ENCODE assay signal across 8 cellular contexts in genomic region chr6:18503588-18504231, GRCh38.
DNase-seq lines count a peak whose midpoint lies in the region; ATAC-seq and TF ChIP-seq lines count a peak whose summit lies in the region.

No MANE protein-coding gene starts in this region.

- ATAC-seq in Right ventricle myocardium inferior (peak; percentile 71), GM23338 (peak; percentile 92), Panc1 (peak; percentile 93)

- H3K27me3 Mint-ChIP-seq in GM23338 (ENCODE audit: insufficient read depth, low read depth, poor library complexity): peaks cover 3% of the 10 kb centered on the region

- H3K36me3 ChIP-seq in GM23338 (ENCODE audit: insufficient read depth): no peaks in the 10 kb centered on the region
- H3K36me3 ChIP-seq in Panc1 (ENCODE audit: control insufficient read depth, insufficient read depth, low read length): no peaks in the 10 kb centered on the region
- no peaks in the 10 kb centered on the region for H3K36me3 ChIP-seq in brain microvascular endothelial cell (replicated peaks)

- BruUV-seq in Panc1 (replicated peaks; lab: Mats Ljungman, UMichigan): no TSS peak

- peaks cover 7% of the 10 kb centered on the region for H3K4me1 Mint-ChIP-seq in GM23338

- intact Hi-C loops in Right ventricle myocardium inferior (cut with DNase I): loop anchor here (1.0 to 10.0 kb wide), 3 partner anchors 99 to 239 kb away; partner anchors contain the start of gene DEK
- intact Hi-C loops in cardiac septum (cut with DNase I): loop anchor here (1.0 kb wide), 1 partner anchor 179 kb away; no protein-coding TSS in a partner anchor
- intact Hi-C loops in Panc1 (cut with micrococcal nuclease; ENCODE audit: unreplicated experiment): loop anchor here (1.0 kb wide), 1 partner anchor 179 kb away; no protein-coding TSS in a partner anchor

- no peaks in the 10 kb centered on the region for H3K4me1 ChIP-seq in GM23338 (ENCODE audit: insufficient read depth)
- H3K4me1 ChIP-seq in Panc1 (ENCODE audit: control insufficient read depth, insufficient read depth, low read length): no peaks in the 10 kb centered on the region; the same call in 1 of the 2 replicates

- H3K9me3 Mint-ChIP-seq in GM23338: no peaks in the 10 kb centered on the region

- no peaks in the 10 kb centered on the region for H3K27me3 ChIP-seq in GM23338 (ENCODE audit: insufficient read depth)
- H3K27me3 ChIP-seq in Panc1 (ENCODE audit: control insufficient read depth, insufficient read depth, low read length): no peaks in the 10 kb centered on the region
- no peaks in the 10 kb centered on the region for H3K27me3 ChIP-seq in brain microvascular endothelial cell (replicated peaks)

- DNase-seq in Right ventricle myocardium inferior (ENCODE audit: missing footprints): no peak
- DNase-seq in cardiac septum (ENCODE audit: low spot score): no peak
- DNase-seq in GM23338 (ENCODE audit: low spot score): peak; percentile 88
- peak; percentile 81 for DNase-seq in Panc1 (ENCODE audit: low read depth, low spot score)
- peak; percentile 75 for DNase-seq in brain microvascular endothelial cell
- peak; percentile 63 for DNase-seq in iPS-NIHi11 (ENCODE audit: low spot score)
- DNase-seq in skeletal muscle cell (ENCODE audit: low read depth): peak; percentile 47

- no peaks in the 10 kb centered on the region for H3F3A ChIP-seq in GM23338 (replicated peaks; ENCODE audit: low read depth)

- POLR2A ChIA-PET in Panc1 (lab: Charles Lee): no interaction called here

- no peak overlapping the region; the same call in none of the 2 replicates for H3K27ac Mint-ChIP-seq in GM23338

- H3K79me2 ChIP-seq in GM23338 (replicated peaks; ENCODE audit: insufficient read depth): no peaks in the 10 kb centered on the region

- no peaks in the 10 kb centered on the region for H3K9me2 ChIP-seq in GM23338 (ENCODE audit: insufficient read depth)

- CTCF ChIA-PET in Panc1 (lab: Charles Lee): interaction anchor here (0.5 to 2.4 kb wide), 2 partner anchors 180 to 186 kb away, joined by 4 to 14 read pairs; no protein-coding TSS in a partner anchor

- TF ChIP-seq CTCF in GM23338 (conservative IDR thresholded peaks at IDR 0.05; ENCODE audit: low read depth in 2 of 2) (peak; percentile 91 to 99), LNCAP (IDR thresholded peaks at IDR 0.05) (peak; percentile 82), Panc1 (IDR thresholded peaks at IDR 0.05) (peak; percentile 93), brain microvascular endothelial cell (IDR thresholded peaks at IDR 0.05; ENCODE audit: low read depth, low read length, missing control alignments) (peak; percentile 95)

- no peak overlapping the region for H3K4me2 ChIP-seq in GM23338

- no peak overlapping the region for H3K4me3 Mint-ChIP-seq in GM23338

- no peak overlapping the region for H3K4me3 ChIP-seq in GM23338
- H3K4me3 ChIP-seq in Panc1 (ENCODE audit: low read depth in 2 of 2, low read length in 2 of 2): peak overlapping the region; percentile 37 to 58
- peak overlapping the region; percentile 39 for H3K4me3 ChIP-seq in brain microvascular endothelial cell (ENCODE audit: low read depth, low read length)
- peak overlapping the region; percentile 16 for H3K4me3 ChIP-seq in skeletal muscle cell (ENCODE audit: low read depth, low read length)

- in situ Hi-C loops in Panc1 (cut with HindIII; ENCODE audit: low pct_unique_long_range_greater_than_20kb, low sequenced_read_pairs) (no loop called here), brain microvascular endothelial cell (cut with HindIII; ENCODE audit: low pct_ligation_motif_present, low sequenced_read_pairs) (no loop called here)

- H3K27ac ChIP-seq in GM23338 (ENCODE audit: low read depth) (no peak overlapping the region), Panc1 (ENCODE audit: low read length) (peak overlapping the region; percentile 72; the same call in 1 of the 2 replicates), brain microvascular endothelial cell (peak overlapping the region; percentile 37)

- H3K9me3 ChIP-seq in Panc1 (ENCODE audit: control insufficient read depth, insufficient read depth, low read depth, low read length): no peaks in the 10 kb centered on the region

- no peaks in the 10 kb centered on the region for H3K36me3 Mint-ChIP-seq in GM23338 (ENCODE audit: low read depth)

- H2AFZ ChIP-seq in GM23338: peak overlapping the region; percentile 34; the same call in 1 of the 2 replicates

- no peaks in the 10 kb centered on the region for H4K20me1 ChIP-seq in GM23338 (replicated peaks; ENCODE audit: insufficient read depth)

TF ChIP-seq in GM23338, 12 proteins besides CTCF, POLR2A, EP300 and RAD21 (continues in another document):
- TF ChIP-seq POLR2AphosphoS5 (IDR thresholded peaks at IDR 0.05; ENCODE audit: low read depth) (no peak), ZNF331 (CRISPR knock-in tag; IDR thresholded peaks at IDR 0.05; ENCODE audit: low read depth) (no peak)
- TF ChIP-seq, protein P1, sequence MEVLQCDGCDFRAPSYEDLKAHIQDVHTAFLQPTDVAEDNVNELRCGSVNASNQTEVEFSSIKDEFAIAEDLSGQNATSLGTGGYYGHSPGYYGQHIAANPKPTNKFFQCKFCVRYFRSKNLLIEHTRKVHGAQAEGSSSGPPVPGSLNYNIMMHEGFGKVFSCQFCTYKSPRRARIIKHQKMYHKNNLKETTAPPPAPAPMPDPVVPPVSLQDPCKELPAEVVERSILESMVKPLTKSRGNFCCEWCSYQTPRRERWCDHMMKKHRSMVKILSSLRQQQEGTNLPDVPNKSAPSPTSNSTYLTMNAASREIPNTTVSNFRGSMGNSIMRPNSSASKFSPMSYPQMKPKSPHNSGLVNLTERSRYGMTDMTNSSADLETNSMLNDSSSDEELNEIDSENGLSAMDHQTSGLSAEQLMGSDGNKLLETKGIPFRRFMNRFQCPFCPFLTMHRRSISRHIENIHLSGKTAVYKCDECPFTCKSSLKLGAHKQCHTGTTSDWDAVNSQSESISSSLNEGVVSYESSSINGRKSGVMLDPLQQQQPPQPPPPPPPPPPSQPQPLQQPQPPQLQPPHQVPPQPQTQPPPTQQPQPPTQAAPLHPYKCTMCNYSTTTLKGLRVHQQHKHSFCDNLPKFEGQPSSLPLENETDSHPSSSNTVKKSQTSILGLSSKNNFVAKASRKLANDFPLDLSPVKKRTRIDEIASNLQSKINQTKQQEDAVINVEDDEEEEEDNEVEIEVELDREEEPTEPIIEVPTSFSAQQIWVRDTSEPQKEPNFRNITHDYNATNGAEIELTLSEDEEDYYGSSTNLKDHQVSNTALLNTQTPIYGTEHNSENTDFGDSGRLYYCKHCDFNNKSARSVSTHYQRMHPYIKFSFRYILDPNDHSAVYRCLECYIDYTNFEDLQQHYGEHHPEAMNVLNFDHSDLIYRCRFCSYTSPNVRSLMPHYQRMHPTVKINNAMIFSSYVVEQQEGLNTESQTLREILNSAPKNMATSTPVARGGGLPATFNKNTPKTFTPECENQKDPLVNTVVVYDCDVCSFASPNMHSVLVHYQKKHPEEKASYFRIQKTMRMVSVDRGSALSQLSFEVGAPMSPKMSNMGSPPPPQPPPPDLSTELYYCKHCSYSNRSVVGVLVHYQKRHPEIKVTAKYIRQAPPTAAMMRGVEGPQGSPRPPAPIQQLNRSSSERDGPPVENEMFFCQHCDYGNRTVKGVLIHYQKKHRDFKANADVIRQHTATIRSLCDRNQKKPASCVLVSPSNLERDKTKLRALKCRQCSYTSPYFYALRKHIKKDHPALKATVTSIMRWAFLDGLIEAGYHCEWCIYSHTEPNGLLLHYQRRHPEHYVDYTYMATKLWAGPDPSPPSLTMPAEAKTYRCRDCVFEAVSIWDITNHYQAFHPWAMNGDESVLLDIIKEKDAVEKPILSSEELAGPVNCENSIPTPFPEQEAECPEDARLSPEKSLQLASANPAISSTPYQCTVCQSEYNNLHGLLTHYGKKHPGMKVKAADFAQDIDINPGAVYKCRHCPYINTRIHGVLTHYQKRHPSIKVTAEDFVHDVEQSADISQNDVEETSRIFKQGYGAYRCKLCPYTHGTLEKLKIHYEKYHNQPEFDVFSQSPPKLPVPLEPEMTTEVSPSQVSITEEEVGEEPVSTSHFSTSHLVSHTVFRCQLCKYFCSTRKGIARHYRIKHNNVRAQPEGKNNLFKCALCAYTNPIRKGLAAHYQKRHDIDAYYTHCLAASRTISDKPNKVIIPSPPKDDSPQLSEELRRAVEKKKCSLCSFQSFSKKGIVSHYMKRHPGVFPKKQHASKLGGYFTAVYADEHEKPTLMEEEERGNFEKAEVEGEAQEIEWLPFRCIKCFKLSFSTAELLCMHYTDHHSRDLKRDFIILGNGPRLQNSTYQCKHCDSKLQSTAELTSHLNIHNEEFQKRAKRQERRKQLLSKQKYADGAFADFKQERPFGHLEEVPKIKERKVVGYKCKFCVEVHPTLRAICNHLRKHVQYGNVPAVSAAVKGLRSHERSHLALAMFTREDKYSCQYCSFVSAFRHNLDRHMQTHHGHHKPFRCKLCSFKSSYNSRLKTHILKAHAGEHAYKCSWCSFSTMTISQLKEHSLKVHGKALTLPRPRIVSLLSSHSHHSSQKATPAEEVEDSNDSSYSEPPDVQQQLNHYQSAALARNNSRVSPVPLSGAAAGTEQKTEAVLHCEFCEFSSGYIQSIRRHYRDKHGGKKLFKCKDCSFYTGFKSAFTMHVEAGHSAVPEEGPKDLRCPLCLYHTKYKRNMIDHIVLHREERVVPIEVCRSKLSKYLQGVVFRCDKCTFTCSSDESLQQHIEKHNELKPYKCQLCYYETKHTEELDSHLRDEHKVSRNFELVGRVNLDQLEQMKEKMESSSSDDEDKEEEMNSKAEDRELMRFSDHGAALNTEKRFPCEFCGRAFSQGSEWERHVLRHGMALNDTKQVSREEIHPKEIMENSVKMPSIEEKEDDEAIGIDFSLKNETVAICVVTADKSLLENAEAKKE (CRISPR knock-in tag; IDR thresholded peaks at IDR 0.05): no peak
- TF ChIP-seq, protein P2, sequence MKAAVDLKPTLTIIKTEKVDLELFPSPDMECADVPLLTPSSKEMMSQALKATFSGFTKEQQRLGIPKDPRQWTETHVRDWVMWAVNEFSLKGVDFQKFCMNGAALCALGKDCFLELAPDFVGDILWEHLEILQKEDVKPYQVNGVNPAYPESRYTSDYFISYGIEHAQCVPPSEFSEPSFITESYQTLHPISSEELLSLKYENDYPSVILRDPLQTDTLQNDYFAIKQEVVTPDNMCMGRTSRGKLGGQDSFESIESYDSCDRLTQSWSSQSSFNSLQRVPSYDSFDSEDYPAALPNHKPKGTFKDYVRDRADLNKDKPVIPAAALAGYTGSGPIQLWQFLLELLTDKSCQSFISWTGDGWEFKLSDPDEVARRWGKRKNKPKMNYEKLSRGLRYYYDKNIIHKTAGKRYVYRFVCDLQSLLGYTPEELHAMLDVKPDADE (IDR thresholded peaks at IDR 0.05): no peak

Comparison
In these comparisons a context has a peak if more than half of its experiments do, and no peak if none do; other contexts are left out.
1. DNase-seq: peak in GM23338 (single experiment), Panc1 (single experiment), brain microvascular endothelial cell (single experiment), iPS-NIHi11 (single experiment) and skeletal muscle cell (single experiment); none in Right ventricle myocardium inferior (single experiment) and cardiac septum (single experiment).
2. Peak in every context shown above with its lines, with median percentiles within 50 percentile points of each other: ATAC-seq and CTCF ChIP-seq.